In genomic region chr5:159207222-159207615, GRCh38 we compare ENCODE assay signal across 8 cellular contexts. TPM values are rescaled to one million over a fixed set of nuclear protein-coding genes. Genes with fewer than 3 reads are reported as not detected.
DNase-seq lines count a peak whose midpoint lies in the region; ATAC-seq and TF ChIP-seq lines count a peak whose summit lies in the region.

No MANE protein-coding gene starts in this region.

- no peaks in the 10 kb centered on the region for H3K9me3 ChIP-seq in heart left ventricle
- H3K9me3 ChIP-seq in breast epithelium = no peaks in the 10 kb centered on the region
- no peaks in the 10 kb centered on the region for H3K9me3 ChIP-seq in uterus

- WGBS in heart left ventricle, 4 donors = 7 to 12% (median 11%) methylated on average over 4 of the region's 4 CpGs

- H3K27me3 Mint-ChIP-seq in mesothelial cell of epicardium (ENCODE audit: low read depth) = no peaks in the 10 kb centered on the region

- H3K36me3 ChIP-seq in heart left ventricle = peaks cover 0 to 9% (median 1%) of the 10 kb centered on the region in 9 donors
- H3K36me3 ChIP-seq in breast epithelium = no peaks in the 10 kb centered on the region
- H3K36me3 ChIP-seq in uterus = no peaks in the 10 kb centered on the region

- TF ChIP-seq CTCF in heart left ventricle (IDR thresholded peaks at IDR 0.05) (no peak), breast epithelium (IDR thresholded peaks at IDR 0.05) (no peak), mesothelial cell of epicardium (IDR thresholded peaks at IDR 0.05; ENCODE audit: unreplicated experiment) (no peak), uterus (IDR thresholded peaks at IDR 0.05) (no peak)

- H3K9me3 Mint-ChIP-seq in mesothelial cell of epicardium = no peaks in the 10 kb centered on the region

- ATAC-seq in heart left ventricle (no peak), left ventricle myocardium superior (no peak), HG02970 (IDR thresholded peaks at IDR 0.05; ENCODE audit: low FRiP score, unreplicated experiment) (no peak)

- peak overlapping the region; percentile 62 to 99 (median 90) for H3K4me3 ChIP-seq in heart left ventricle
- peak overlapping the region; percentile 90 to 98 (median 95) for H3K4me3 ChIP-seq in breast epithelium
- H3K4me3 ChIP-seq in uterus = peak overlapping the region; percentile 75 to 99

- peak overlapping the region; percentile 89 for H3K4me3 Mint-ChIP-seq in mesothelial cell of epicardium

- intact Hi-C loops in heart left ventricle (cut with DNase I) (loop anchor here in 6 of 10 donors (5.0 kb wide), 3 partner anchors 35 to 55 kb away; partner anchors contain the start of gene UBLCP1 (in 1 of the 6)), left ventricle myocardium superior (cut with micrococcal nuclease) (no loop called here), breast epithelium (cut with DNase I; ENCODE audit: low total_unique reads) (no loop called here), uterus (cut with DNase I; ENCODE audit: low total_unique reads) (no loop called here)

- H3K27me3 ChIP-seq in heart left ventricle (no peaks in the 10 kb centered on the region), breast epithelium (no peaks in the 10 kb centered on the region), uterus (peaks cover 0 to 3% of the 10 kb centered on the region in 2 donors)

- peak overlapping the region; percentile 82 to 99 (median 94) for H3K27ac ChIP-seq in heart left ventricle
- peak overlapping the region; percentile 96 to 97 for H3K27ac ChIP-seq in breast epithelium
- H3K27ac ChIP-seq in uterus = peak overlapping the region; percentile 88 to 93

- H3K4me1 ChIP-seq in heart left ventricle (peaks cover 8 to 72% (median 44%) of the 10 kb centered on the region in 12 donors), breast epithelium (peaks cover 0 to 9% of the 10 kb centered on the region in 2 donors), uterus (peaks cover 0 to 16% of the 10 kb centered on the region in 2 donors)

- H3K27ac Mint-ChIP-seq in mesothelial cell of epicardium = peak overlapping the region; percentile 97

- TF ChIP-seq POLR2A in heart left ventricle (IDR thresholded peaks at IDR 0.05) = no peak
- no peak for TF ChIP-seq POLR2A in breast epithelium (IDR thresholded peaks at IDR 0.05)
- no peak for TF ChIP-seq POLR2A in uterus (IDR thresholded peaks at IDR 0.05)

- no peak for DNase-seq in heart left ventricle
- no peak for DNase-seq in left ventricle myocardium superior
- DNase-seq in breast epithelium (ENCODE audit: low spot score in 2 of 2) = no peak
- DNase-seq in mesothelial cell of epicardium (ENCODE audit: low spot score in 2 of 2, unreplicated experiment in 2 of 2) = no peak
- DNase-seq in uterus = no peak
- DNase-seq in ecto neural progenitor cell (ENCODE audit: low spot score) = no peak
- no peak for DNase-seq in cortex of kidney (lab: John Stamatoyannopoulos, UW)

- peaks cover 68% of the 10 kb centered on the region for H3K4me1 Mint-ChIP-seq in mesothelial cell of epicardium

- H3K36me3 Mint-ChIP-seq in mesothelial cell of epicardium = peaks cover 2% of the 10 kb centered on the region

RNA-seq across cellular contexts. Expression of gene RNF145, which starts 2.1 kb away (rescaled TPM):
- total RNA-seq in heart left ventricle = 10 to 100 TPM; 15.5 to 47.0 (median 25.2) TPM
- polyA plus RNA-seq in heart left ventricle = 10 to 100 TPM in 1 of 2 donors, 1 to 10 TPM in 1; 6.2 to 69.0 TPM
- 23.3 TPM for total RNA-seq in left ventricle myocardium superior
- 10 to 100 TPM; 40.5 to 68.2 (median 41.3) TPM for total RNA-seq in breast epithelium
- 88.8 to 93.1 TPM (median 91.4 TPM) in 3 replicates for total RNA-seq in mesothelial cell of epicardium
- total RNA-seq in uterus = 10 to 100 TPM; 20.2 to 78.2 (median 73.6) TPM

RNA-seq across cellular contexts. Expression of gene UBLCP1, which starts 55.9 kb away (rescaled TPM):
- 10 to 100 TPM; 11.9 to 20.4 (median 14.4) TPM for total RNA-seq in heart left ventricle
- 10 to 100 TPM; 13.7 to 16.7 TPM for polyA plus RNA-seq in heart left ventricle
- 13.8 TPM for total RNA-seq in left ventricle myocardium superior
- 10 to 100 TPM; 17.0 to 29.5 (median 24.3) TPM for total RNA-seq in breast epithelium
- 27.8 to 29.2 TPM (median 28.3 TPM) in 3 replicates for total RNA-seq in mesothelial cell of epicardium
- 10 to 100 TPM in 3 of 4 donors, 1 to 10 TPM in 1; 7.4 to 39.0 (median 21.6) TPM for total RNA-seq in uterus

Comparison
In these comparisons a context has a peak if more than half of its experiments do, and no peak if none do; other contexts are left out.
1. intact Hi-C loops: an anchor here in heart left ventricle (5.0 kb wide); none called in left ventricle myocardium superior, breast epithelium and uterus.